8 cellular contexts compared by ENCODE assay signal in genomic region chr17:35088647-35088910, GRCh38. TPM values are rescaled to one million over a fixed set of nuclear protein-coding genes. Genes with fewer than 3 reads are reported as not detected.
DNase-seq lines count a peak whose midpoint lies in the region; ATAC-seq and TF ChIP-seq lines count a peak whose summit lies in the region.

No MANE protein-coding gene starts in this region.

- H4K20me1 ChIP-seq in OCI-LY3 (ENCODE audit: insufficient read depth, low read length), result no peaks in the 10 kb centered on the region

- no peaks in the 10 kb centered on the region for H3K9me3 Mint-ChIP-seq in neural crest cell

- peak overlapping the region; percentile 91 for H3K4me3 ChIP-seq in OCI-LY3 (ENCODE audit: low read length)
- peak overlapping the region; percentile 88 for H3K4me3 ChIP-seq in endocrine pancreas (ENCODE audit: control insufficient read depth, insufficient read depth, low read length)

- H3K27me3 ChIP-seq in OCI-LY3 (ENCODE audit: low read depth, low read length), result no peaks in the 10 kb centered on the region
- no peaks in the 10 kb centered on the region for H3K27me3 ChIP-seq in endocrine pancreas (ENCODE audit: control insufficient read depth, insufficient read depth, low read length)

- DNase-seq in NOMO-1 treated with dmso at 0.1 percent for 144 hours (lab: John Stamatoyannopoulos, UW; ENCODE audit: unreplicated experiment) (peak; percentile 33), NOMO-1 (lab: John Stamatoyannopoulos, UW; ENCODE audit: unreplicated experiment in 2 of 2) (no peak), neural crest cell (ENCODE audit: low read depth, low spot score) (no peak), cortex of kidney (lab: John Stamatoyannopoulos, UW) (no peak)
- no peak for DNase-seq in activated CD4-positive, CD25-positive, alpha-beta regulatory T cell (lab: John Stamatoyannopoulos, UW)

- no peak for ATAC-seq in HG03521 (IDR thresholded peaks at IDR 0.05; ENCODE audit: unreplicated experiment)

- H3K79me2 ChIP-seq in OCI-LY3 (ENCODE audit: low read length), result peaks cover 50% of the 10 kb centered on the region

- H3K9ac ChIP-seq in OCI-LY3 (ENCODE audit: low read length) (peak overlapping the region; percentile 90), endocrine pancreas (ENCODE audit: control insufficient read depth, insufficient read depth, low read length) (peak overlapping the region; percentile 95)

- H3K36me3 ChIP-seq in OCI-LY3 (replicated peaks; ENCODE audit: low read depth, low read length), result no peaks in the 10 kb centered on the region
- H3K36me3 ChIP-seq in endocrine pancreas (ENCODE audit: control insufficient read depth, insufficient read depth, low read length), result no peaks in the 10 kb centered on the region

- H2AFZ ChIP-seq in OCI-LY3 (ENCODE audit: low read depth, low read length), result 0 out of 2 replicates have a peak overlapping the region, but pooled peaks have one; percentile 3

- H3K9me3 ChIP-seq in OCI-LY3 (ENCODE audit: insufficient read depth, low read length) (no peaks in the 10 kb centered on the region), endocrine pancreas (ENCODE audit: control insufficient read depth, low read length) (no peaks in the 10 kb centered on the region)

- peak overlapping the region; percentile 86 for H3K27ac ChIP-seq in OCI-LY3 (ENCODE audit: low read length)

- peak overlapping the region; percentile 84 for H3K27ac Mint-ChIP-seq in neural crest cell (ENCODE audit: unreplicated experiment)

- peaks cover 21% of the 10 kb centered on the region for H3K4me1 Mint-ChIP-seq in neural crest cell

- peak overlapping the region; percentile 70 for H3K4me2 ChIP-seq in OCI-LY3 (ENCODE audit: low read length)

- peak overlapping the region; percentile 90 for H3K4me3 Mint-ChIP-seq in neural crest cell

- peaks cover 21% of the 10 kb centered on the region for H3K4me1 ChIP-seq in OCI-LY3 (ENCODE audit: low read length)
- no peaks in the 10 kb centered on the region for H3K4me1 ChIP-seq in endocrine pancreas (ENCODE audit: control insufficient read depth, insufficient read depth, low read length)

- no peaks in the 10 kb centered on the region for H3K36me3 Mint-ChIP-seq in neural crest cell (ENCODE audit: low read depth)

- H3K27me3 Mint-ChIP-seq in neural crest cell (ENCODE audit: low read depth), result peaks cover 3% of the 10 kb centered on the region

- TF ChIP-seq CTCF in OCI-LY3 (IDR thresholded peaks at IDR 0.05; ENCODE audit: low read depth, low read length) (peak; percentile 10; the same call in 1 of the 2 replicates), neural crest cell (conservative IDR thresholded peaks at IDR 0.05) (no peak)

RNA-seq across cellular contexts. Expression of gene RFFL, which starts 25.1 kb away (rescaled TPM):
- total RNA-seq in neural crest cell, result 22.5 and 23.2 TPM in 2 replicates

RNA-seq across cellular contexts. Expression of gene RAD51D, which starts 31.1 kb away (rescaled TPM):
- 21.3 and 22.5 TPM in 2 replicates for total RNA-seq in neural crest cell

RNA-seq across cellular contexts. Expression of gene FNDC8, which starts 32.8 kb away (rescaled TPM):
- total RNA-seq in neural crest cell, result not detected in 2 replicates

RNA-seq across cellular contexts. Expression of gene NLE1, which starts 53.5 kb away (rescaled TPM):
- total RNA-seq in neural crest cell, result 35.8 and 40.0 TPM in 2 replicates

RNA-seq across cellular contexts. Expression of gene UNC45B, which starts 59.0 kb away (rescaled TPM):
- total RNA-seq in neural crest cell, result not detected in 2 replicates
